Comparison of ENCODE assay signal across 15 cellular contexts in genomic region chr5:10652151-10652550, GRCh38.
A peak's percentile ranks its signal among the peaks of the same experiment; 100 is the strongest.
DNase-seq lines count a peak whose midpoint lies in the region; ATAC-seq and TF ChIP-seq lines count a peak whose summit lies in the region.
"Had no signal": no experiment of that assay in that cellular context is flagged by ENCODE, and none has a peak within 500 bp of the region (broad histone marks: within the 10 kb centered on the region; RNA-seq: fewer than 3 reads in every experiment).

No MANE protein-coding gene starts in this region.

- no peak overlapping the region for H3K27ac Mint-ChIP-seq in endodermal cell
- no peak overlapping the region for H3K27ac Mint-ChIP-seq in T-helper 17 cell
- H3K27ac Mint-ChIP-seq: GM23338 had no signal

- H3K9me3 ChIP-seq in MG63 (no peaks in the 10 kb centered on the region), endodermal cell (ENCODE audit: control insufficient read depth, low read length) (no peaks in the 10 kb centered on the region), uterus (no peaks in the 10 kb centered on the region), T-helper 17 cell (ENCODE audit: control insufficient read depth, low read length, poor library complexity, severe bottlenecking) (no peaks in the 10 kb centered on the region)
- H3K9me3 ChIP-seq: Caco-2 had no signal

- 81 to 90% methylated on average over 6 to 13 of the region's 13 CpGs for WGBS in endodermal cell (ENCODE audit: insufficient coverage in 1 of 2, insufficient read length in 1 of 2), 2 experiments

- H3K36me3 Mint-ChIP-seq in endodermal cell (ENCODE audit: low read depth) (peaks cover 5% of the 10 kb centered on the region), T-helper 17 cell (ENCODE audit: low read depth) (peaks cover 5% of the 10 kb centered on the region)

- H3K27me3 Mint-ChIP-seq in endodermal cell (ENCODE audit: insufficient read depth) (peaks cover 29% of the 10 kb centered on the region), T-helper 17 cell (no peaks in the 10 kb centered on the region)

- no peaks in the 10 kb centered on the region for H3K4me1 ChIP-seq in endodermal cell (ENCODE audit: control insufficient read depth, insufficient read depth, low read length)
- H3K4me1 ChIP-seq in uterus = no peaks in the 10 kb centered on the region
- H3K4me1 ChIP-seq: Caco-2 had no signal

- no peak overlapping the region for H3K9ac ChIP-seq in endodermal cell (ENCODE audit: extremely low read depth, low read length, poor library complexity, severe bottlenecking)

- H3K36me3 ChIP-seq in MG63 = peaks cover 80% of the 10 kb centered on the region
- H3K36me3 ChIP-seq in endodermal cell (ENCODE audit: control insufficient read depth, insufficient read depth, low read length) = no peaks in the 10 kb centered on the region
- no peaks in the 10 kb centered on the region for H3K36me3 ChIP-seq in uterus

- TF ChIP-seq POLR2A in uterus (IDR thresholded peaks at IDR 0.05) = no peak

- H3K4me1 Mint-ChIP-seq in endodermal cell = no peaks in the 10 kb centered on the region
- H3K4me1 Mint-ChIP-seq in T-helper 17 cell = peaks cover 3% of the 10 kb centered on the region

- TF ChIP-seq CTCF in AG10803 (conservative IDR thresholded peaks at IDR 0.05; ENCODE audit: low read length) = no peak
- TF ChIP-seq CTCF in endodermal cell (conservative IDR thresholded peaks at IDR 0.05) = no peak
- TF ChIP-seq CTCF in uterus (IDR thresholded peaks at IDR 0.05) = no peak

- no peaks in the 10 kb centered on the region for H3K9me3 Mint-ChIP-seq in endodermal cell
- H3K9me3 Mint-ChIP-seq: GM23338 had no signal

- H3K4me3 ChIP-seq in AG10803 (ENCODE audit: low read length) (no peak overlapping the region), MG63 (no peak overlapping the region), endodermal cell (ENCODE audit: low read length) (no peak overlapping the region), uterus (no peak overlapping the region)
- H3K4me3 ChIP-seq: GM23338 had no signal

- H3K27ac ChIP-seq in endodermal cell (ENCODE audit: low read depth, low read length) (no peak overlapping the region), uterus (no peak overlapping the region)

- H3K4me3 Mint-ChIP-seq in endodermal cell (no peak overlapping the region), T-helper 17 cell (no peak overlapping the region)
- H3K4me3 Mint-ChIP-seq: GM23338 had no signal

- ATAC-seq in GM21381 (IDR thresholded peaks at IDR 0.05; ENCODE audit: unreplicated experiment) (no peak), T-helper 17 cell (no peak), GM19351 (IDR thresholded peaks at IDR 0.05; ENCODE audit: unreplicated experiment) (no peak)
- ATAC-seq: GM23338 had no signal

- H3K27me3 ChIP-seq in MG63 (no peaks in the 10 kb centered on the region), endodermal cell (ENCODE audit: control insufficient read depth, insufficient read depth, low read length, poor library complexity, severe bottlenecking) (no peaks in the 10 kb centered on the region), uterus (no peaks in the 10 kb centered on the region)

- intact Hi-C loops in uterus (cut with DNase I; ENCODE audit: low total_unique reads) = no loop called here

- DNase-seq in AG10803 (ENCODE audit: low read depth) (peak; percentile 11), MG63 (peak; percentile 37), endodermal cell (peak; percentile 46), myocyte (ENCODE audit: low read depth) (peak; percentile 25), uterus (no peak), T-helper 17 cell (no peak)
- DNase-seq: Karpas-422, NCI-H1417 treated with DMSO at 0.1 percent for 48 hours, NCI-H2029, NCI-H510A treated with DMSO at 0.1 percent for 48 hours, SIG-M5 had no signal

Comparison
In these comparisons a context has a peak if more than half of its experiments do, and no peak if none do; other contexts are left out.
1. DNase-seq: peak in AG10803 (single experiment), MG63 (single experiment), endodermal cell (single experiment) and myocyte (single experiment); none in uterus (0 of 2) and T-helper 17 cell (0 of 3).